In the genomic region with DNA sequence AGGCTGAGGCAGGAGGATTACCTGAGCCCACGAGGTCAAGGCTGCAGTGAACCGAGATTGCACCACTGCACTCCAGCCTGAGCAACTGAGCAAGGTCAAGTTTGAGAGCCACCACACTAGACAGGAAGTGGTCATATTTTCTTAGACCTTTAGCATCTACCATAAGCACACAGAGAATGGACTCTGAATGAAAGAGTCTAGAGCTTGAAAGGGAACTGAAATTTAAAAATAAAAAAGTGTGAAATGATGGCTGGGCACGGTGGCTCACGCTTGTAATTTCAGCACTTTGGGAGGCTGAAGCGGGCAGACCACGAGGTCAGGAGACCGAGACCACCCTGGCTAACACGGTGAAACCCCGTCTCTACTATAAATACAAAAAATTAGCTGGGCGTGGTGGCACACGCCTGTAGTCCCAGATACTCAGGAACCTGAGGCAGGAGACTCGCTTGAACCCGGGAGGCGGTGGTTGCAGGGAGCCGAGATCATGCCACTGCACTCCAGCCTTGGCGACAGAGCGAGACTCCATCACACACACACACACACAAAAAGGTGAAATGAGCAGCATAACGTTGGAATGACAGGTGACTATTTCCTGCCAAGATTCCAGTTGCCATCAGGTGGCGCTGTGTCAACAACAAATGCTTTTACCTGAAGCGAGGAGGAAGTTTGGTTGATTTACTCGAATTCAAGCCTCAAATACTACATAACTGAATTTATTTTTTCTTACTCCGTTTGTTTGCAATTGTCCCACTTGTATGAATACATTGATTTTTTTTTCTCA, we compare ENCODE assay signal across 8 cellular contexts. TPM values are rescaled to one million over a fixed set of nuclear protein-coding genes. Genes with fewer than 3 reads are reported as not detected.
A peak's percentile ranks its signal among the peaks of the same experiment; 100 is the strongest.
DNase-seq lines count a peak whose midpoint lies in the region; TF ChIP-seq lines count a peak whose summit lies in the region.

No MANE protein-coding gene starts in this region.

- H3K4me1 ChIP-seq in HAP-1 (peaks cover 6% of the 10 kb centered on the region), adipocyte (ENCODE audit: control insufficient read depth, insufficient read depth, low read length) (peaks cover 9% of the 10 kb centered on the region), left ventricle myocardium inferior (peaks cover 19% of the 10 kb centered on the region)

- no peak overlapping the region for H3K9ac ChIP-seq in adipocyte (ENCODE audit: low read length)

- H3K36me3 ChIP-seq in GM06990 (ENCODE audit: control insufficient read depth, insufficient read depth, low read length) = no peaks in the 10 kb centered on the region
- H3K36me3 ChIP-seq in HAP-1 (replicated peaks) = no peaks in the 10 kb centered on the region
- H3K36me3 ChIP-seq in adipocyte (ENCODE audit: control insufficient read depth, insufficient read depth, low read length, severe bottlenecking) = no peaks in the 10 kb centered on the region
- H3K36me3 ChIP-seq in left ventricle myocardium inferior = no peaks in the 10 kb centered on the region

- H3K4me3 ChIP-seq in GM06990 (replicated peaks; ENCODE audit: low read depth, low read length) (peak overlapping the region; percentile 50), HAP-1 (0 out of 2 replicates have a peak overlapping the region, but pooled peaks have one; percentile 5), adipocyte (ENCODE audit: low read length) (no peak overlapping the region), left ventricle myocardium inferior (peak overlapping the region; percentile 48)

- peak overlapping the region; percentile 51 for H3K27ac ChIP-seq in left ventricle myocardium inferior (replicated peaks)

- DNase-seq in GM06990 (ENCODE audit: extremely low read depth, insufficient read length) = peak; percentile 68
- peak; percentile 67 to 84 for DNase-seq in HAP-1 (ENCODE audit: low spot score in 2 of 2)
- DNase-seq in M059J (ENCODE audit: low read depth) = peak; percentile 76
- DNase-seq in SW480 (ENCODE audit: low spot score) = peak; percentile 72
- DNase-seq in adipocyte (ENCODE audit: low read depth) = peak; percentile 85
- DNase-seq in left ventricle myocardium inferior = peak; percentile 70
- DNase-seq in putamen (ENCODE audit: low spot score) = peak; percentile 61
- no peak for DNase-seq in T1000 (lab: John Stamatoyannopoulos, UW)

- H3K27me3 ChIP-seq in GM06990 (replicated peaks; ENCODE audit: control insufficient read depth, insufficient read depth, low read length) = no peaks in the 10 kb centered on the region
- no peaks in the 10 kb centered on the region for H3K27me3 ChIP-seq in HAP-1 (ENCODE audit: low read depth)
- H3K27me3 ChIP-seq in adipocyte (replicated peaks; ENCODE audit: control insufficient read depth, insufficient read depth, low read length) = peaks cover 22% of the 10 kb centered on the region
- H3K27me3 ChIP-seq in left ventricle myocardium inferior (ENCODE audit: low read depth) = peaks cover 5% of the 10 kb centered on the region

- intact Hi-C loops in left ventricle myocardium inferior (cut with micrococcal nuclease) = loop anchor here (2.0 kb wide), 1 partner anchor 227 kb away; no protein-coding TSS in a partner anchor

- in situ Hi-C loops in HAP-1 (cut with MboI; ENCODE audit: low sequenced_read_pairs) = loop anchor here (25.0 kb wide), 1 partner anchor 675 kb away; the partner anchor contains the start of gene PLGRKT

- H3K9me3 ChIP-seq in HAP-1 (no peaks in the 10 kb centered on the region), adipocyte (ENCODE audit: control insufficient read depth, low read length) (no peaks in the 10 kb centered on the region), left ventricle myocardium inferior (replicated peaks) (no peaks in the 10 kb centered on the region)

- TF ChIP-seq CTCF in GM06990 (IDR thresholded peaks at IDR 0.05; ENCODE audit: insufficient read depth, low read length, poor library complexity, severe bottlenecking) (peak; percentile 72), left ventricle myocardium inferior (IDR thresholded peaks at IDR 0.05; ENCODE audit: borderline replicate concordance) (peak; percentile 85)

RNA-seq across cellular contexts. Expression of gene AK3, which starts 21.3 kb away (rescaled TPM):
- 48.9 and 55.6 TPM in 2 replicates for total RNA-seq in M059J (2014; rRNA removed; shearing (Covaris generic))
- total RNA-seq in left ventricle myocardium inferior = 197 TPM

RNA-seq across cellular contexts. Expression of gene RCL1, which starts 30.4 kb away (rescaled TPM):
- total RNA-seq in M059J (2014; rRNA removed; shearing (Covaris generic)) = 14.7 and 15.4 TPM in 2 replicates
- 4.9 TPM for total RNA-seq in left ventricle myocardium inferior
